10 cellular contexts compared by ENCODE assay signal in the genomic region with DNA sequence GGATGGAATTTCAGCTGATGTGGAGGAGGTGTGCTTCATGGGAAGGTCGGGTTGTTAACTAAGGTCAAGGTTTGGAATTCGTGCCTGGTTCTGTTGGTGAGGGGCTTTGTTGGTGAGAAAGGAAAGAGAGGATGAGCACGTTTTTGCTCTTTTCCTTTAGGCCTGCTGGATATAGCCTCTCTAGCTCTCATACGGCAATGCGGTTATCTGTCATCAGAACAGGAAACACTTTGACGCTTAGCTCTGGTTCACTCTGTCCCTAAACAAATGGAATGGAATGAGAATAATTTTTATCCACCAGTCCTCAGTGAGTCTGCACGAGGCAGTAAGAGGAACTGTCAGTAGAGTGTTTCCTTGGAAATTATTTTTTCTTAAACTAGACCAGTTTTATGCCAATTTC.
DNase-seq lines count a peak whose midpoint lies in the region; ATAC-seq, FAIRE-seq and TF ChIP-seq lines count a peak whose summit lies in the region.
"Had no signal": no experiment of that assay in that cellular context is flagged by ENCODE, and none has a peak within 500 bp of the region (broad histone marks: within the 10 kb centered on the region; RNA-seq: fewer than 3 reads in every experiment).

No MANE protein-coding gene starts in this region.

- peaks cover 3% of the 10 kb centered on the region for H3K36me3 Mint-ChIP-seq in activated naive CD4-positive, alpha-beta T cell treated with anti-CD3 and anti-CD28 coated beads, Interleukin-2, amount 10 ng/mL, durations not matched to agents 7 days and 5 days
- peaks cover 0 to 3% (median 0%) of the 10 kb centered on the region in 3 donors for H3K36me3 Mint-ChIP-seq in CD8-positive, alpha-beta memory T cell

- 66% methylated on average over 7 of the region's 7 CpGs; no CpG with 5 or more reads in 1 of the 2 experiments for WGBS in H1 (ENCODE audit: extremely low coverage in 1 of 2, insufficient coverage in 1 of 2, insufficient read length in 1 of 2, insufficient replicate concordance in 2 of 2, low coverage in 1 of 2, low lambda C conversion rate in 2 of 2, missing lambda C conversion rate in 1 of 2), 2 experiments
- 0% methylated on average over 3 of the region's 7 CpGs for WGBS in mesenchymal stem cell

- H4K8ac ChIP-seq in H1 (ENCODE audit: extremely low read depth, insufficient read depth, low read length): no peak overlapping the region
- H4K8ac ChIP-seq in mesenchymal stem cell (ENCODE audit: low read length): peak overlapping the region; percentile 69

- no peaks in the 10 kb centered on the region for H3K79me2 ChIP-seq in H1 (ENCODE audit: control insufficient read depth in 1 of 2, insufficient read depth in 2 of 2, low read length in 2 of 2)

- no peaks in the 10 kb centered on the region for H4K20me1 ChIP-seq in H1 (replicated peaks in 1 of 2; ENCODE audit: control insufficient read depth in 1 of 2, insufficient read depth in 2 of 2, low read length in 2 of 2)

- H4K91ac ChIP-seq in H1 (replicated peaks; ENCODE audit: insufficient read length, low read length): no peak overlapping the region
- H4K91ac ChIP-seq in mesenchymal stem cell (ENCODE audit: low read length): no peak overlapping the region

- no peak for TF ChIP-seq POLR2A in H1 (IDR thresholded peaks at IDR 0.05; ENCODE audit: control extremely low read depth in 1 of 2, low read depth in 2 of 2, low read length in 2 of 2)

- H2BK15ac ChIP-seq in H1 (ENCODE audit: low read length) (no peak overlapping the region), mesenchymal stem cell (ENCODE audit: low read depth, poor library complexity, severe bottlenecking) (no peak overlapping the region)

- H3K23me2 ChIP-seq in H1 (ENCODE audit: low read depth, low read length): no peaks in the 10 kb centered on the region

- no peak for TF ChIP-seq EP300 in H1 (IDR thresholded peaks at IDR 0.05; ENCODE audit: borderline replicate concordance in 1 of 2, low read depth in 2 of 2, low read length in 2 of 2)

- H2BK120ac ChIP-seq in H1 (replicated peaks; ENCODE audit: low read depth, low read length) (no peak overlapping the region), mesenchymal stem cell (ENCODE audit: low read depth, low read length) (peak overlapping the region; percentile 86)

- H3K4me3 ChIP-seq in H1 (ENCODE audit: extremely low read depth in 1 of 4, insufficient read depth in 2 of 4, low read depth in 3 of 4, low read length in 4 of 4) (no peak overlapping the region), mesenchymal stem cell (ENCODE audit: insufficient read depth in 1 of 2, low read depth in 1 of 2, low read length in 2 of 2) (no peak overlapping the region), upper lobe of right lung (no peak overlapping the region)
- H3K4me3 ChIP-seq in CD8-positive, alpha-beta memory T cell (ENCODE audit: low read length): no peak overlapping the region

- no peaks in the 10 kb centered on the region for H3K27me3 Mint-ChIP-seq in activated naive CD4-positive, alpha-beta T cell treated with anti-CD3 and anti-CD28 coated beads, Interleukin-2, amount 10 ng/mL, durations not matched to agents 7 days and 5 days
- H3K27me3 Mint-ChIP-seq in CD8-positive, alpha-beta memory T cell: peaks cover 0 to 2% of the 10 kb centered on the region in 2 donors

- peaks cover 3% of the 10 kb centered on the region for H3K4me1 Mint-ChIP-seq in activated naive CD4-positive, alpha-beta T cell treated with anti-CD3 and anti-CD28 coated beads, Interleukin-2, amount 10 ng/mL, durations not matched to agents 7 days and 5 days
- H3K4me1 Mint-ChIP-seq in CD8-positive, alpha-beta memory T cell: peaks cover 0 to 1% (median 0%) of the 10 kb centered on the region in 3 donors

- H3K4me2 ChIP-seq in H1 (ENCODE audit: insufficient read depth in 1 of 2, low read depth in 2 of 2, low read length in 2 of 2) (no peak overlapping the region), mesenchymal stem cell (ENCODE audit: low read length, poor library complexity, severe bottlenecking) (peak overlapping the region; percentile 6)

- H3K27ac ChIP-seq in H1 (ENCODE audit: low read depth, low read length) (no peak overlapping the region), mesenchymal stem cell (ENCODE audit: low read length, poor library complexity, severe bottlenecking) (peak overlapping the region; percentile 38), upper lobe of right lung (peak overlapping the region; percentile 73)
- H3K27ac ChIP-seq in CD8-positive, alpha-beta memory T cell (ENCODE audit: low read depth, low read length): no peak overlapping the region

- H3K36me3 ChIP-seq in H1 (ENCODE audit: control insufficient read depth in 2 of 4, insufficient read depth in 4 of 4, low read length in 3 of 4) (no peaks in the 10 kb centered on the region), mesenchymal stem cell (ENCODE audit: control insufficient read depth in 1 of 2, insufficient read depth in 2 of 2, low read depth in 1 of 2, low read length in 2 of 2) (no peaks in the 10 kb centered on the region), upper lobe of right lung (no peaks in the 10 kb centered on the region)
- no peaks in the 10 kb centered on the region for H3K36me3 ChIP-seq in CD8-positive, alpha-beta memory T cell (ENCODE audit: insufficient read depth, low read length)

- no peak overlapping the region for H2BK20ac ChIP-seq in H1 (ENCODE audit: low read length)

- H3K14ac ChIP-seq in H1 (ENCODE audit: insufficient read length) (no peak overlapping the region), mesenchymal stem cell (ENCODE audit: low read length in 2 of 2) (no peak overlapping the region)

- H3K79me1 ChIP-seq in H1 (ENCODE audit: low read depth, low read length): no peaks in the 10 kb centered on the region
- peaks cover 3% of the 10 kb centered on the region for H3K79me1 ChIP-seq in mesenchymal stem cell (replicated peaks; ENCODE audit: low read length, poor library complexity, severe bottlenecking)

- POLR2A ChIA-PET in H1 (lab: Charles Lee; ENCODE audit: partially characterized antibody): no interaction called here
- POLR2A ChIA-PET in CD8-positive, alpha-beta memory T cell (lab: Charles Lee): no interaction called here

- H2AK5ac ChIP-seq in H1 (ENCODE audit: low read depth, low read length): no peak overlapping the region; the same call in 1 of the 2 replicates
- no peak overlapping the region for H2AK5ac ChIP-seq in mesenchymal stem cell (ENCODE audit: low read length, severe bottlenecking)

- H3K18ac ChIP-seq in H1 (ENCODE audit: extremely low read depth, low read length): no peak overlapping the region
- peak overlapping the region; percentile 64 to 90 for H3K18ac ChIP-seq in mesenchymal stem cell (ENCODE audit: low read depth in 1 of 2, low read length in 2 of 2)

- no peaks in the 10 kb centered on the region for H3K9me3 Mint-ChIP-seq in activated naive CD4-positive, alpha-beta T cell treated with anti-CD3 and anti-CD28 coated beads, Interleukin-2, amount 10 ng/mL, durations not matched to agents 7 days and 5 days
- no peaks in the 10 kb centered on the region for H3K9me3 Mint-ChIP-seq in CD8-positive, alpha-beta memory T cell

- no peak overlapping the region for H3K4me3 Mint-ChIP-seq in activated naive CD4-positive, alpha-beta T cell treated with anti-CD3 and anti-CD28 coated beads, Interleukin-2, amount 10 ng/mL, durations not matched to agents 7 days and 5 days
- H3K4me3 Mint-ChIP-seq in CD8-positive, alpha-beta memory T cell: no peak overlapping the region

- ATAC-seq in upper lobe of right lung: peak; percentile 75
- ATAC-seq in GM21825 (IDR thresholded peaks at IDR 0.05; ENCODE audit: unreplicated experiment): no peak
- ATAC-seq in HG03135 (IDR thresholded peaks at IDR 0.05; ENCODE audit: unreplicated experiment): no peak

- no peak for TF ChIP-seq CTCF in H1 (IDR thresholded peaks at IDR 0.05; ENCODE audit: control extremely low read depth in 1 of 3, insufficient read depth in 1 of 3, low read depth in 1 of 3, low read length in 3 of 3)
- TF ChIP-seq CTCF in upper lobe of right lung (IDR thresholded peaks at IDR 0.05): no peak

- DNase-seq in activated naive CD4-positive, alpha-beta T cell treated with anti-CD3 and anti-CD28 coated beads, Interleukin-2, amount 10 ng/mL, durations not matched to agents 7 days and 5 days: no peak
- no peak for DNase-seq in activated naive CD4-positive, alpha-beta T cell treated with anti-CD3 and anti-CD28 coated beads, Interleukin-2, amount 50 U/mL, for 16 hours
- DNase-seq in H1 (ENCODE audit: low read depth in 1 of 2, low spot score in 2 of 2) (no peak), mesenchymal stem cell (peak; percentile 89), upper lobe of right lung (no peak)
- DNase-seq in CD8-positive, alpha-beta memory T cell: no peak
- DNase-seq: amygdala had no signal

- TF ChIP-seq RAD21 in H1 (IDR thresholded peaks at IDR 0.05 in 1 of 2, conservative IDR thresholded peaks at IDR 0.05 in 1 of 2; ENCODE audit: low read depth in 2 of 2, low read length in 2 of 2): no peak

- H3K27ac Mint-ChIP-seq in activated naive CD4-positive, alpha-beta T cell treated with anti-CD3 and anti-CD28 coated beads, Interleukin-2, amount 10 ng/mL, durations not matched to agents 7 days and 5 days: peak overlapping the region; percentile 0
- H3K27ac Mint-ChIP-seq in CD8-positive, alpha-beta memory T cell: no peak overlapping the region

- intact Hi-C loops in upper lobe of right lung (cut with DNase I): no loop called here

- H3K9me3 ChIP-seq in H1 (ENCODE audit: insufficient read depth in 2 of 2, low read depth in 1 of 2, low read length in 1 of 2) (no peaks in the 10 kb centered on the region), mesenchymal stem cell (ENCODE audit: control insufficient read depth, low read length) (no peaks in the 10 kb centered on the region), upper lobe of right lung (no peaks in the 10 kb centered on the region)
- H3K9me3 ChIP-seq in CD8-positive, alpha-beta memory T cell (ENCODE audit: low read length): no peaks in the 10 kb centered on the region

- peaks cover 2 to 16% (median 4%) of the 10 kb centered on the region in 4 experiments; a peak in 5 of 7 replicates for H3K4me1 ChIP-seq in H1 (replicated peaks in 1 of 4; ENCODE audit: control insufficient read depth in 3 of 4, insufficient read depth in 4 of 4, low read length in 3 of 4)
- peaks cover 2% of the 10 kb centered on the region for H3K4me1 ChIP-seq in mesenchymal stem cell (ENCODE audit: control insufficient read depth, insufficient read depth, low read depth, low read length)
- H3K4me1 ChIP-seq in upper lobe of right lung: peaks cover 12% of the 10 kb centered on the region
- no peaks in the 10 kb centered on the region for H3K4me1 ChIP-seq in CD8-positive, alpha-beta memory T cell (ENCODE audit: insufficient read depth, low read length)

- H3K4ac ChIP-seq in H1 (replicated peaks; ENCODE audit: insufficient read length, low read depth, low read length) (no peak overlapping the region), mesenchymal stem cell (ENCODE audit: low read depth in 1 of 2, low read length in 2 of 2) (peak overlapping the region in 1 of 2 experiments; percentile 67)

- H3K27me3 ChIP-seq in H1 (replicated peaks in 1 of 4; ENCODE audit: control insufficient read depth in 3 of 4, extremely low read depth in 1 of 4, insufficient read depth in 3 of 4, low read length in 3 of 4) (no peaks in the 10 kb centered on the region), mesenchymal stem cell (ENCODE audit: control insufficient read depth in 1 of 2, insufficient read depth in 1 of 2, low read length in 2 of 2) (no peaks in the 10 kb centered on the region), upper lobe of right lung (no peaks in the 10 kb centered on the region)
- H3K27me3 ChIP-seq in CD8-positive, alpha-beta memory T cell (ENCODE audit: insufficient read depth, low read length, poor library complexity, severe bottlenecking): no peaks in the 10 kb centered on the region

- H3K23ac ChIP-seq in H1 (ENCODE audit: insufficient read length): no peak overlapping the region
- H3K23ac ChIP-seq in mesenchymal stem cell (ENCODE audit: low read length in 2 of 2): no peak overlapping the region

- peak; percentile 32 for FAIRE-seq in H1 (lab: Jason Lieb, UNC)
- FAIRE-seq: A204.1 had no signal

- H3K56ac ChIP-seq in H1 (replicated peaks; ENCODE audit: insufficient read length, low read depth, low read length): no peak overlapping the region

- no peak overlapping the region for H2BK12ac ChIP-seq in H1 (ENCODE audit: low read depth, low read length)
- H2BK12ac ChIP-seq in mesenchymal stem cell (ENCODE audit: low read length in 2 of 2): peak overlapping the region in 1 of 2 experiments; percentile 69

- H2BK5ac ChIP-seq in H1 (ENCODE audit: low read depth, low read length): no peak overlapping the region
- no peak overlapping the region for H2BK5ac ChIP-seq in mesenchymal stem cell (ENCODE audit: low read depth, low read length, poor library complexity, severe bottlenecking)

- H2AFZ ChIP-seq in H1 (ENCODE audit: low read length): no peak overlapping the region
- no peak overlapping the region for H2AFZ ChIP-seq in mesenchymal stem cell (ENCODE audit: low read depth, low read length)

- no peak overlapping the region for H4K5ac ChIP-seq in H1 (ENCODE audit: insufficient read length, low read depth, low read length)

- H3K9ac ChIP-seq in H1 (replicated peaks in 1 of 4; ENCODE audit: extremely low read depth in 1 of 4, low read depth in 3 of 4, low read length in 3 of 4) (no peak overlapping the region), mesenchymal stem cell (ENCODE audit: low read length) (no peak overlapping the region)

- CTCF ChIA-PET in activated naive CD4-positive, alpha-beta T cell treated with anti-CD3 and anti-CD28 coated beads, Interleukin-2, amount 10 ng/mL, durations not matched to agents 7 days and 5 days (lab: Charles Lee): no interaction called here
- CTCF ChIA-PET in H1 (lab: Charles Lee; ENCODE audit: partially characterized antibody): interaction anchor here (0.8 to 1.7 kb wide), 4 partner anchors 10 to 41 kb away, joined by 3 to 8 read pairs (median 3); no protein-coding TSS in a partner anchor
- CTCF ChIA-PET in CD8-positive, alpha-beta memory T cell (lab: Charles Lee): no interaction called here

Comparison
In these comparisons a context has a peak if more than half of its experiments do, and no peak if none do; other contexts are left out.
1. H3K27ac ChIP-seq: peak in mesenchymal stem cell (single experiment) and upper lobe of right lung (single experiment); none in H1 (single experiment) and CD8-positive, alpha-beta memory T cell (single experiment).